ENCODE assay signal across 21 cellular contexts in the genomic region with DNA sequence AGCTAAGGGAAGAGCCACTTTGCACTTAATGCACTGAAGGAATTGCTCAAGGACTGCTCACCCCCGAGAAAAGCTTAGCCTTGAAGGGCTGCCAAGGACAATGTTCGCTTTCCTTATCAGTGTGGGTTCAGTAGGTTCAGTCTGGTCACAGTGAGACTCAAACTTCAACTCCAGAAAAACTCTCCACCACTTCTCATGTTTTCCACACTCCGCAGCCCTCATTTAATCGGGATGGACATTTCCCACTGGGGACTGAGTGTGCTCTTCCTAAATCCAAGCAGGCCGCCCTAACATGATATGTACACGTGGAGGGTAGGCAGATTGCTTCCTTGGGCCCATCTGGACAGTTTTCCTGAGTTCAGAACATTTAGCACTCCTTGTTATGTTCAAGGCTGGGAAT. TPM values are rescaled to one million over a fixed set of nuclear protein-coding genes. Genes with fewer than 3 reads are reported as not detected.
DNase-seq lines count a peak whose midpoint lies in the region; ATAC-seq and TF ChIP-seq lines count a peak whose summit lies in the region.
"Had no signal": no experiment of that assay in that cellular context is flagged by ENCODE, and none has a peak within 500 bp of the region (broad histone marks: within the 10 kb centered on the region; RNA-seq: fewer than 3 reads in every experiment).

No MANE protein-coding gene starts in this region.

- intact Hi-C loops in Right ventricle myocardium superior (cut with DNase I), result no loop called here
- intact Hi-C loops in right cardiac atrium (cut with DNase I), result no loop called here
- intact Hi-C loops in stomach (cut with DNase I; ENCODE audit: low total_unique reads), result no loop called here

- TF ChIP-seq CTCF in stomach (IDR thresholded peaks at IDR 0.05), result no peak

- no peak for TF ChIP-seq POLR2A in stomach (IDR thresholded peaks at IDR 0.05)

- H3K4me1 ChIP-seq in right cardiac atrium (ENCODE audit: control insufficient read depth, insufficient read depth, low read length) (peaks cover 10% of the 10 kb centered on the region), stomach (peaks cover 7 to 40% (median 25%) of the 10 kb centered on the region in 4 donors)

- no peaks in the 10 kb centered on the region for H3K27me3 ChIP-seq in right cardiac atrium (ENCODE audit: control insufficient read depth, insufficient read depth)
- no peaks in the 10 kb centered on the region for H3K27me3 ChIP-seq in stomach
- H3K27me3 ChIP-seq: BLaER1 treated with 17β-estradiol and CSF1 and Interleukin-3, amounts not matched to agents 10 nM and 100 nM; SJCRH30 had no signal

- H3K4me3 ChIP-seq in right cardiac atrium (ENCODE audit: low read length) (no peak overlapping the region), stomach (no peak overlapping the region)
- H3K4me3 ChIP-seq: BLaER1 treated with 17β-estradiol and CSF1 and Interleukin-3, amounts not matched to agents 10 nM and 100 nM; SJCRH30 had no signal

- no peaks in the 10 kb centered on the region for H3K36me3 ChIP-seq in stomach
- H3K36me3 ChIP-seq: BLaER1 treated with 17β-estradiol and CSF1 and Interleukin-3, amounts not matched to agents 10 nM and 100 nM; SJCRH30 had no signal

- ATAC-seq in Right ventricle myocardium superior (ENCODE audit: poor library complexity), result peak; percentile 30
- ATAC-seq in right cardiac atrium, result peak; percentile 75 to 91
- ATAC-seq in GM21619 (IDR thresholded peaks at IDR 0.05; ENCODE audit: unreplicated experiment), result no peak
- ATAC-seq: PC-3 had no signal

- no peak for TF ChIP-seq EP300 in stomach (IDR thresholded peaks at IDR 0.05)

- no peaks in the 10 kb centered on the region for H3K9me3 ChIP-seq in right cardiac atrium (ENCODE audit: control insufficient read depth, low read length)
- no peaks in the 10 kb centered on the region for H3K9me3 ChIP-seq in stomach
- H3K9me3 ChIP-seq: BLaER1 treated with 17β-estradiol and CSF1 and Interleukin-3, amounts not matched to agents 10 nM and 100 nM; SJCRH30 had no signal

- H3K27ac ChIP-seq in right cardiac atrium (ENCODE audit: low read length) (peak overlapping the region; percentile 70), stomach (peak overlapping the region; percentile 46 to 74 (median 65))
- H3K27ac ChIP-seq: BLaER1 treated with 17β-estradiol and CSF1 and Interleukin-3, amounts not matched to agents 10 nM and 100 nM; SJCRH30 had no signal

- 38% methylated on average over 6 of the region's 6 CpGs for WGBS in right cardiac atrium
- WGBS in stomach, 5 donors, result 46 to 59% (median 52%) methylated on average over 6 of the region's 6 CpGs

- DNase-seq in amniotic epithelial cell (ENCODE audit: low read depth) (peak; percentile 63), Right ventricle myocardium superior (no peak), right cardiac atrium (peak in 1 of 3 donors; percentile 27), stomach (peak; percentile 46), LoVo (ENCODE audit: low spot score) (no peak), NCI-H1930 (lab: John Stamatoyannopoulos, UW) (no peak)
- DNase-seq: GDM1, H9, NCI-H1048, NCI-H1436 treated with DMSO at 0.1 percent for 48 hours, NCI-H2029 treated with DMSO at 0.1 percent for 48 hours, NCI-H2171, NCI-H526, PC-3, RPMI8226, SJCRH30 had no signal

RNA-seq across cellular contexts. Expression of gene SUSD4, which starts 19.5 kb away (rescaled TPM):
- 5.8 TPM for total RNA-seq in Right ventricle myocardium superior
- total RNA-seq in right cardiac atrium, result 10 to 100 TPM; 16.7 to 81.7 (median 37.0) TPM
- polyA plus RNA-seq in right cardiac atrium, result 29.8 TPM
- total RNA-seq in stomach, result 10 to 100 TPM in 2 of 5 donors, 1 to 10 TPM in 2, not detected in 1; 5.5 to 35.3 (median 11.8) TPM
- 10 to 100 TPM in 1 of 3 donors, 1 to 10 TPM in 2; 7.8 to 35.6 (median 8.1) TPM for polyA plus RNA-seq in stomach
- total RNA-seq: A673 had no signal

RNA-seq across cellular contexts. Expression of gene CCDC185, which starts 48.7 kb away (rescaled TPM):
- not detected for total RNA-seq in Right ventricle myocardium superior
- under 1 TPM in 3 of 4 donors, not detected in 1; 0.14 to 0.35 (median 0.34) TPM for total RNA-seq in right cardiac atrium
- 0.34 TPM for polyA plus RNA-seq in right cardiac atrium
- total RNA-seq in stomach, result not detected
- polyA plus RNA-seq in stomach, result not detected
- total RNA-seq: A673, H9, HT-29, MCF 10A, PC-3, SJCRH30 had no signal

Comparison
In these comparisons a context has a peak if more than half of its experiments do, and no peak if none do; other contexts are left out.
1. DNase-seq: peak in amniotic epithelial cell (single experiment) and stomach (single experiment); none in Right ventricle myocardium superior (single experiment), LoVo (single experiment) and NCI-H1930 (0 of 2).